8 cellular contexts compared by ENCODE assay signal in genomic region chrX:23742174-23742692, GRCh38. TPM values are rescaled to one million over a fixed set of nuclear protein-coding genes. Genes with fewer than 3 reads are reported as not detected.
DNase-seq lines count a peak whose midpoint lies in the region; ATAC-seq and TF ChIP-seq lines count a peak whose summit lies in the region.

No MANE protein-coding gene starts in this region.

- H2AFZ ChIP-seq in osteoblast (ENCODE audit: low read length): peak overlapping the region; percentile 62

- peak overlapping the region; percentile 81 for H3K4me3 ChIP-seq in GM08714 (ENCODE audit: low read length)
- H3K4me3 ChIP-seq in osteoblast (ENCODE audit: insufficient read depth, low read length): peak overlapping the region; percentile 85

- peak; percentile 46 for DNase-seq in 8988T
- peak; percentile 17 for DNase-seq in NCI-H1694 (lab: John Stamatoyannopoulos, UW)
- peak; percentile 15 for DNase-seq in activated naive CD4-positive, alpha-beta T cell treated with anti-CD3 and anti-CD28 coated beads, Interleukin-2, amount 50 U/mL, for 16 hours
- DNase-seq in germinal center (ENCODE audit: low spot score): peak; percentile 16
- peak; percentile 75 for DNase-seq in osteoblast (ENCODE audit: insufficient read length, low spot score, missing footprints)

- H3K79me2 ChIP-seq in osteoblast (ENCODE audit: insufficient read depth, low read length): peaks cover 54% of the 10 kb centered on the region

- no peak for TF ChIP-seq CTCF in osteoblast (IDR thresholded peaks at IDR 0.05; ENCODE audit: extremely low read depth, low read depth, low read length)

- ATAC-seq in HG03280 (IDR thresholded peaks at IDR 0.05; ENCODE audit: unreplicated experiment) (no peak), GM19023 (IDR thresholded peaks at IDR 0.05; ENCODE audit: unreplicated experiment) (no peak)

- peak overlapping the region; percentile 95 for H3K27ac ChIP-seq in osteoblast (ENCODE audit: low read depth, low read length)

- H3K27me3 ChIP-seq in osteoblast (ENCODE audit: insufficient read depth, low read length): no peaks in the 10 kb centered on the region

- H3K9me3 ChIP-seq in osteoblast (ENCODE audit: low read depth, low read length): no peaks in the 10 kb centered on the region

- peaks cover 9% of the 10 kb centered on the region for H3K4me1 ChIP-seq in osteoblast (ENCODE audit: insufficient read depth, low read length)

- peak overlapping the region; percentile 85 for H3K4me2 ChIP-seq in osteoblast (ENCODE audit: insufficient read depth, low read length)

- H4K20me1 ChIP-seq in osteoblast (ENCODE audit: insufficient read depth, low read length): peaks cover 13% of the 10 kb centered on the region

- no peaks in the 10 kb centered on the region for H3K36me3 ChIP-seq in osteoblast (ENCODE audit: insufficient read depth, low read length)

RNA-seq across cellular contexts. Expression of gene ACOT9, which starts 0.8 kb away (rescaled TPM):
- total RNA-seq in osteoblast: 53.6 and 71.6 TPM in 2 replicates

RNA-seq across cellular contexts. Expression of gene SAT1, which starts 40.7 kb away (rescaled TPM):
- 81.9 and 96.6 TPM in 2 replicates for total RNA-seq in osteoblast

Comparison
In these comparisons a context has a peak if more than half of its experiments do, and no peak if none do; other contexts are left out.
1. DNase-seq: peak in every context shown above with its lines; median percentile 75 in osteoblast; 46 in 8988T; 17 in NCI-H1694; 16 in germinal center; 15 in activated naive CD4-positive, alpha-beta T cell treated with anti-CD3 and anti-CD28 coated beads, Interleukin-2, amount 50 U/mL, for 16 hours.